25 cellular contexts compared by ENCODE assay signal in genomic region chr5:38184627-38185026, GRCh38.
DNase-seq lines count a peak whose midpoint lies in the region; ATAC-seq, FAIRE-seq and TF ChIP-seq lines count a peak whose summit lies in the region.
"Had no signal": no experiment of that assay in that cellular context is flagged by ENCODE, and none has a peak within 500 bp of the region (broad histone marks: within the 10 kb centered on the region; RNA-seq: fewer than 3 reads in every experiment).

No MANE protein-coding gene starts in this region.

- H3K4me3 Mint-ChIP-seq in activated CD4-positive, alpha-beta memory T cell treated with anti-CD3 and anti-CD28 coated beads for 36 hours = no peak overlapping the region
- H3K4me3 Mint-ChIP-seq: B cell; CD4-positive, CD25-positive, alpha-beta regulatory T cell; CD8-positive, alpha-beta T cell had no signal

- no peak for ATAC-seq in GM19023 (IDR thresholded peaks at IDR 0.05; ENCODE audit: unreplicated experiment)
- ATAC-seq: CD8-positive, alpha-beta T cell had no signal

- no peak overlapping the region for H3K4me3 ChIP-seq in WERI-Rb-1 (ENCODE audit: low read depth, low read length)
- no peak overlapping the region for H3K4me3 ChIP-seq in fibroblast of villous mesenchyme (ENCODE audit: low read depth, low read length)
- H3K4me3 ChIP-seq: BLaER1, GM23248 had no signal

- intact Hi-C loops in activated CD4-positive, alpha-beta memory T cell treated with anti-CD3 and anti-CD28 coated beads for 36 hours (cut with micrococcal nuclease) = no loop called here

- H3K4me1 Mint-ChIP-seq in activated CD4-positive, alpha-beta memory T cell treated with anti-CD3 and anti-CD28 coated beads for 36 hours (ENCODE audit: low read depth) = no peaks in the 10 kb centered on the region
- H3K4me1 Mint-ChIP-seq: B cell; CD4-positive, CD25-positive, alpha-beta regulatory T cell had no signal

- peak; percentile 48 for DNase-seq in NCI-H2171 treated with DMSO at 0.1 percent for 48 hours (lab: John Stamatoyannopoulos, UW)
- no peak for DNase-seq in NCI-H2171 (lab: John Stamatoyannopoulos, UW)
- no peak for DNase-seq in HTR-8/SVneo (ENCODE audit: insufficient read length, low spot score)
- DNase-seq in WERI-Rb-1 = peak; percentile 56
- peak; percentile 90 for DNase-seq in fibroblast of villous mesenchyme (ENCODE audit: low read depth)
- DNase-seq in activated CD4-positive, alpha-beta memory T cell treated with anti-CD3 and anti-CD28 coated beads for 36 hours = no peak
- no peak for DNase-seq in OCI-M1 (lab: John Stamatoyannopoulos, UW)
- DNase-seq: Caco-2; CD4-positive, CD25-positive, alpha-beta regulatory T cell; CD8-positive, alpha-beta T cell; DMS153; DND-41; GM23248; H7; HCEC 1CT had no signal

- no peaks in the 10 kb centered on the region for H3K9me3 Mint-ChIP-seq in activated CD4-positive, alpha-beta memory T cell treated with anti-CD3 and anti-CD28 coated beads for 36 hours
- H3K9me3 Mint-ChIP-seq: CD8-positive, alpha-beta T cell had no signal

- H3K27ac Mint-ChIP-seq in activated CD4-positive, alpha-beta memory T cell treated with anti-CD3 and anti-CD28 coated beads for 36 hours = no peak overlapping the region
- H3K27ac Mint-ChIP-seq: B cell; CD8-positive, alpha-beta T cell had no signal

- no peaks in the 10 kb centered on the region for H3K27me3 Mint-ChIP-seq in activated CD4-positive, alpha-beta memory T cell treated with anti-CD3 and anti-CD28 coated beads for 36 hours

- no peaks in the 10 kb centered on the region for H3K27me3 ChIP-seq in WERI-Rb-1 (ENCODE audit: insufficient read depth, low read depth, severe bottlenecking)
- H3K27me3 ChIP-seq: BLaER1 had no signal

- H3K36me3 ChIP-seq in WERI-Rb-1 = no peaks in the 10 kb centered on the region
- H3K36me3 ChIP-seq: BLaER1 had no signal

- no peak for TF ChIP-seq CTCF in WERI-Rb-1 (IDR thresholded peaks at IDR 0.05; ENCODE audit: low read depth, low read length)
- no peak for TF ChIP-seq CTCF in fibroblast of villous mesenchyme (IDR thresholded peaks at IDR 0.05; ENCODE audit: insufficient read depth, low read depth, low read length)

- H3K36me3 Mint-ChIP-seq in activated CD4-positive, alpha-beta memory T cell treated with anti-CD3 and anti-CD28 coated beads for 36 hours = no peaks in the 10 kb centered on the region
- H3K36me3 Mint-ChIP-seq: CD4-positive, CD25-positive, alpha-beta regulatory T cell; CD8-positive, alpha-beta T cell had no signal

- peak; percentile 69 for FAIRE-seq in HTR-8/SVneo (lab: Jason Lieb, UNC)
- FAIRE-seq: A204.1, G401.6, GM12892, GM19239, H1 had no signal

- POLR2A ChIA-PET in activated CD4-positive, alpha-beta memory T cell treated with anti-CD3 and anti-CD28 coated beads for 36 hours (lab: Charles Lee) = no interaction called here

- H3K27ac ChIP-seq in WERI-Rb-1 = no peak overlapping the region
- H3K27ac ChIP-seq: 22Rv1, BLaER1, C4-2B, GM23248 had no signal

- no peaks in the 10 kb centered on the region for H3K9me3 ChIP-seq in WERI-Rb-1 (ENCODE audit: severe bottlenecking)
- H3K9me3 ChIP-seq: BLaER1, Caco-2 had no signal

- CTCF ChIA-PET in activated CD4-positive, alpha-beta memory T cell treated with anti-CD3 and anti-CD28 coated beads for 36 hours (lab: Charles Lee) = no interaction called here

Comparison
In these comparisons a context has a peak if more than half of its experiments do, and no peak if none do; other contexts are left out.
1. DNase-seq: peak in NCI-H2171 treated with DMSO at 0.1 percent for 48 hours (single experiment), WERI-Rb-1 (single experiment) and fibroblast of villous mesenchyme (single experiment); none in NCI-H2171 (single experiment), HTR-8/SVneo (single experiment), activated CD4-positive, alpha-beta memory T cell treated with anti-CD3 and anti-CD28 coated beads for 36 hours (single experiment) and OCI-M1 (single experiment).